In genomic region chr17:79923974-79924638, GRCh38 we compare ENCODE assay signal across 1 cellular context.
TF ChIP-seq lines count a peak whose summit lies in the region.

No MANE protein-coding gene starts in this region.

TF ChIP-seq in HepG2, 621 proteins besides CTCF, POLR2A, EP300 and RAD21 (continued from another document):
- TF ChIP-seq ZNF770 (CRISPR knock-in tag; IDR thresholded peaks at IDR 0.05), result peak; percentile 35; the same call in 1 of the 2 replicates
- TF ChIP-seq SRSF1 (optimal IDR thresholded peaks at IDR 0.05; ENCODE audit: low read depth, low read length), result peak; percentile 68
- no peak for TF ChIP-seq ATF1 (CRISPR knock-in tag; IDR thresholded peaks at IDR 0.05)
- TF ChIP-seq ZBTB7B (CRISPR knock-in tag; IDR thresholded peaks at IDR 0.05), result 0 out of 2 replicates have a peak, but pooled peaks have one; percentile 19
- TF ChIP-seq AKNA (CRISPR knock-in tag; IDR thresholded peaks at IDR 0.05; ENCODE audit: borderline replicate concordance), result no peak
- TF ChIP-seq HNF4G (IDR thresholded peaks at IDR 0.05; ENCODE audit: borderline replicate concordance, low read depth, low read length), result peak; percentile 60
- TF ChIP-seq HNF4G (CRISPR knock-in tag; IDR thresholded peaks at IDR 0.05; ENCODE audit: borderline replicate concordance, low read depth), result no peak
- TF ChIP-seq BHLHE40 (IDR thresholded peaks at IDR 0.05; ENCODE audit: low read length), result 0 out of 2 replicates have a peak, but pooled peaks have one; percentile 31
- no peak for TF ChIP-seq TOE1 (CRISPR knock-in tag; IDR thresholded peaks at IDR 0.05)
- TF ChIP-seq ZNF766 (CRISPR knock-in tag; IDR thresholded peaks at IDR 0.05; ENCODE audit: borderline replicate concordance), result 0 out of 2 replicates have a peak, but pooled peaks have one; percentile 52
- TF ChIP-seq TEF (CRISPR knock-in tag; IDR thresholded peaks at IDR 0.05), result no peak
- no peak for TF ChIP-seq ZNF746 (CRISPR knock-in tag; IDR thresholded peaks at IDR 0.05)
- no peak for TF ChIP-seq NR2F6 (IDR thresholded peaks at IDR 0.05)
- TF ChIP-seq NR2F6 (CRISPR knock-in tag; IDR thresholded peaks at IDR 0.05), result peak; percentile 51
- TF ChIP-seq ZNF407 (CRISPR knock-in tag; IDR thresholded peaks at IDR 0.05; ENCODE audit: not compliant biosample characterization), result peak; percentile 50
